1 cellular context compared by ENCODE assay signal in the genomic region with DNA sequence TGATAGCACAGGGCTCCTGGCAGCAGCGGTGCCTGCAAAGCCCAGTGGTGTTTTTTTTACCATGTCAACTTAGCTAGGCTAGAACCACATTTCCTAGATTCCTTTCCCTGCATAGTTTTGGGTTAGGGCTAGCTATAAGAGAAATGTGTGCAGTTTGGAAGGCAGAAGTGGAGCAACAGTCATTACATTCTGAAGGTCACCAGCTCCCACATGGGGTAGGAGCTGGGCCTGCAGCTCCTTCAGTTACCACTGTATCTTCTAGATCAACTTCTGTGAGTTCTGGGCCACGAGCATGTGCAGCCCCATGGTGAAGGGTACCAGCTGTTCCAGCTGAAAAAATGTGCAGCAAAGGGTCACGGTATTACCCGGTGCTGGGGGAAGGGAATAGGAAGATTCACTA.
TF ChIP-seq lines count a peak whose summit lies in the region.

No MANE protein-coding gene starts in this region.

TF ChIP-seq in HepG2, 621 proteins besides CTCF, POLR2A, EP300 and RAD21:
- TF ChIP-seq, protein P1, sequence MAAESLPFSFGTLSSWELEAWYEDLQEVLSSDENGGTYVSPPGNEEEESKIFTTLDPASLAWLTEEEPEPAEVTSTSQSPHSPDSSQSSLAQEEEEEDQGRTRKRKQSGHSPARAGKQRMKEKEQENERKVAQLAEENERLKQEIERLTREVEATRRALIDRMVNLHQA (CRISPR knock-in tag; IDR thresholded peaks at IDR 0.05), result no peak
- 0 out of 2 replicates have a peak, but pooled peaks have one; percentile 12 for TF ChIP-seq ZFY (CRISPR knock-in tag; IDR thresholded peaks at IDR 0.05)
- no peak for TF ChIP-seq SIN3A (IDR thresholded peaks at IDR 0.05; ENCODE audit: borderline replicate concordance, low read depth, low read length)
- 0 out of 2 replicates have a peak, but pooled peaks have one; percentile 15 for TF ChIP-seq STAG1 (CRISPR knock-in tag; IDR thresholded peaks at IDR 0.05)
- TF ChIP-seq ZNF749 (CRISPR knock-in tag; IDR thresholded peaks at IDR 0.05; ENCODE audit: borderline replicate concordance), result no peak
- no peak for TF ChIP-seq KDM1A (CRISPR knock-in tag; IDR thresholded peaks at IDR 0.05)
- no peak for TF ChIP-seq ZNF615 (CRISPR knock-in tag; IDR thresholded peaks at IDR 0.05; ENCODE audit: borderline replicate concordance)
